2 cellular contexts compared by ENCODE assay signal in genomic region chr9:133315997-133316396, GRCh38.
TF ChIP-seq lines count a peak whose summit lies in the region.

No MANE protein-coding gene starts in this region.

TF ChIP-seq in HepG2, 621 proteins besides CTCF, POLR2A, EP300 and RAD21:
- TF ChIP-seq ZC3H13 (CRISPR knock-in tag; IDR thresholded peaks at IDR 0.05) (no peak), MNT (IDR thresholded peaks at IDR 0.05) (0 out of 2 replicates have a peak, but pooled peaks have one; percentile 15), PAF1 (CRISPR knock-in tag; IDR thresholded peaks at IDR 0.05) (no peak)

TF ChIP-seq in HEK293, 187 proteins besides CTCF, POLR2A, EP300 and RAD21:
- TF ChIP-seq, protein P1, sequence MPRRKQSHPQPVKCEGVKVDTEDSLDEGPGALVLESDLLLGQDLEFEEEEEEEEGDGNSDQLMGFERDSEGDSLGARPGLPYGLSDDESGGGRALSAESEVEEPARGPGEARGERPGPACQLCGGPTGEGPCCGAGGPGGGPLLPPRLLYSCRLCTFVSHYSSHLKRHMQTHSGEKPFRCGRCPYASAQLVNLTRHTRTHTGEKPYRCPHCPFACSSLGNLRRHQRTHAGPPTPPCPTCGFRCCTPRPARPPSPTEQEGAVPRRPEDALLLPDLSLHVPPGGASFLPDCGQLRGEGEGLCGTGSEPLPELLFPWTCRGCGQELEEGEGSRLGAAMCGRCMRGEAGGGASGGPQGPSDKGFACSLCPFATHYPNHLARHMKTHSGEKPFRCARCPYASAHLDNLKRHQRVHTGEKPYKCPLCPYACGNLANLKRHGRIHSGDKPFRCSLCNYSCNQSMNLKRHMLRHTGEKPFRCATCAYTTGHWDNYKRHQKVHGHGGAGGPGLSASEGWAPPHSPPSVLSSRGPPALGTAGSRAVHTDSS (tag by site-specific recombination; IDR thresholded peaks at IDR 0.05): no peak
- TF ChIP-seq ZNF664 (tag by site-specific recombination; IDR thresholded peaks at IDR 0.05) (no peak), MYNN (tag by site-specific recombination; IDR thresholded peaks at IDR 0.05; ENCODE audit: borderline replicate concordance) (no peak), ZNF610 (tag by site-specific recombination; IDR thresholded peaks at IDR 0.05; ENCODE audit: borderline replicate concordance) (no peak), ZNF398 (tag by site-specific recombination; IDR thresholded peaks at IDR 0.05) (no peak), KLF17 (tag by site-specific recombination; IDR thresholded peaks at IDR 0.05) (no peak), ZNF501 (tag by site-specific recombination; IDR thresholded peaks at IDR 0.05) (no peak), ZNF624 (tag by site-specific recombination; IDR thresholded peaks at IDR 0.05) (no peak), ZNF785 (tag by site-specific recombination; IDR thresholded peaks at IDR 0.05) (no peak), ZNF555 (tag by site-specific recombination; conservative IDR thresholded peaks at IDR 0.05) (no peak), ZNF266 (tag by site-specific recombination; IDR thresholded peaks at IDR 0.05; ENCODE audit: low read depth) (no peak), REPIN1 (tag by site-specific recombination; IDR thresholded peaks at IDR 0.05; ENCODE audit: low read depth) (no peak), ZBTB11 (tag by site-specific recombination; conservative IDR thresholded peaks at IDR 0.05; ENCODE audit: low read depth) (0 out of 2 replicates have a peak, but pooled peaks have one; percentile 4), SP7 (tag by site-specific recombination; IDR thresholded peaks at IDR 0.05) (no peak), ZNF426 (tag by site-specific recombination; IDR thresholded peaks at IDR 0.05) (no peak), ZNF37A (tag by site-specific recombination; IDR thresholded peaks at IDR 0.05) (no peak)
- TF ChIP-seq, protein P2, sequence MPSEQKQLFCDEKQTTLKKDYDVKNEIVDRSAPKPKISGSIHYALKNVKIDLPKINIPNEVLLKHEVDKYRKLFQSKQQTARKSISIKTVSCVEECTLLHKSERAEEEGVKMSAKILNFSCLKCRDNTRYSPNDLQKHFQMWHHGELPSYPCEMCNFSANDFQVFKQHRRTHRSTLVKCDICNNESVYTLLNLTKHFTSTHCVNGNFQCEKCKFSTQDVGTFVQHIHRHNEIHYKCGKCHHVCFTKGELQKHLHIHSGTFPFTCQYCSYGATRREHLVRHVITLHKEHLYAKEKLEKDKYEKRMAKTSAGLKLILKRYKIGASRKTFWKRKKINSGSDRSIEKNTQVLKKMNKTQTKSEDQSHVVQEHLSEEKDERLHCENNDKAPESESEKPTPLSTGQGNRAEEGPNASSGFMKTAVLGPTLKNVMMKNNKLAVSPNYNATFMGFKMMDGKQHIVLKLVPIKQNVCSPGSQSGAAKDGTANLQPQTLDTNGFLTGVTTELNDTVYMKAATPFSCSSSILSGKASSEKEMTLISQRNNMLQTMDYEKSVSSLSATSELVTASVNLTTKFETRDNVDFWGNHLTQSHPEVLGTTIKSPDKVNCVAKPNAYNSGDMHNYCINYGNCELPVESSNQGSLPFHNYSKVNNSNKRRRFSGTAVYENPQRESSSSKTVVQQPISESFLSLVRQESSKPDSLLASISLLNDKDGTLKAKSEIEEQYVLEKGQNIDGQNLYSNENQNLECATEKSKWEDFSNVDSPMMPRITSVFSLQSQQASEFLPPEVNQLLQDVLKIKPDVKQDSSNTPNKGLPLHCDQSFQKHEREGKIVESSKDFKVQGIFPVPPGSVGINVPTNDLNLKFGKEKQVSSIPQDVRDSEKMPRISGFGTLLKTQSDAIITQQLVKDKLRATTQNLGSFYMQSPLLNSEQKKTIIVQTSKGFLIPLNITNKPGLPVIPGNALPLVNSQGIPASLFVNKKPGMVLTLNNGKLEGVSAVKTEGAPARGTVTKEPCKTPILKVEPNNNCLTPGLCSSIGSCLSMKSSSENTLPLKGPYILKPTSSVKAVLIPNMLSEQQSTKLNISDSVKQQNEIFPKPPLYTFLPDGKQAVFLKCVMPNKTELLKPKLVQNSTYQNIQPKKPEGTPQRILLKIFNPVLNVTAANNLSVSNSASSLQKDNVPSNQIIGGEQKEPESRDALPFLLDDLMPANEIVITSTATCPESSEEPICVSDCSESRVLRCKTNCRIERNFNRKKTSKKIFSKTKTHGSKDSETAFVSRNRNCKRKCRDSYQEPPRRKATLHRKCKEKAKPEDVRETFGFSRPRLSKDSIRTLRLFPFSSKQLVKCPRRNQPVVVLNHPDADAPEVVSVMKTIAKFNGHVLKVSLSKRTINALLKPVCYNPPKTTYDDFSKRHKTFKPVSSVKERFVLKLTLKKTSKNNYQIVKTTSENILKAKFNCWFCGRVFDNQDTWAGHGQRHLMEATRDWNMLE (tag by site-specific recombination; conservative IDR thresholded peaks at IDR 0.05; ENCODE audit: low read depth): no peak
- TF ChIP-seq, protein P3, sequence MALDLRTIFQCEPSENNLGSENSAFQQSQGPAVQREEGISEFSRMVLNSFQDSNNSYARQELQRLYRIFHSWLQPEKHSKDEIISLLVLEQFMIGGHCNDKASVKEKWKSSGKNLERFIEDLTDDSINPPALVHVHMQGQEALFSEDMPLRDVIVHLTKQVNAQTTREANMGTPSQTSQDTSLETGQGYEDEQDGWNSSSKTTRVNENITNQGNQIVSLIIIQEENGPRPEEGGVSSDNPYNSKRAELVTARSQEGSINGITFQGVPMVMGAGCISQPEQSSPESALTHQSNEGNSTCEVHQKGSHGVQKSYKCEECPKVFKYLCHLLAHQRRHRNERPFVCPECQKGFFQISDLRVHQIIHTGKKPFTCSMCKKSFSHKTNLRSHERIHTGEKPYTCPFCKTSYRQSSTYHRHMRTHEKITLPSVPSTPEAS (tag by site-specific recombination; IDR thresholded peaks at IDR 0.05): peak; percentile 99
TF ChIP-seq in HEK293: peak in this region for 2.
